Comparison of ENCODE assay signal across 20 cellular contexts in the genomic region with DNA sequence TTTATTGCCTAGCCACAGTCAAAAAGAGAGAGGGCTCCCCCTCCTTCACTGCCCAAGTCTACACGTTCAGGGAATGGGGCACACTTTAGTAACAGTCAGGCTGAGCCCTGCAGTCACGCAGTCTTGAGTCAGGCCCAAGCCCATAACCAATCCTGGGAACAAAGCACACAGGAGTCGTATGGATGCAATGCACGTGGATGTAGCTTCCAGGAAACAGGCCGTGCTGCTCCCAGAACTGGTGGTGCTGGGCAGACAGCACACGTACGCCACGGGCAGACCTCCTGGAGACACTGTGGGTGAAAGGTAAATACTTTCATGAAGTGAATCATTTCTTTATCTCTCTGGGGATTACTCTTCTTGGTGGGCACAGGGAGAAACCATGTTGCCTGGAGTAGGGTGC. TPM values are rescaled to one million over a fixed set of nuclear protein-coding genes. Genes with fewer than 3 reads are reported as not detected.
DNase-seq lines count a peak whose midpoint lies in the region; ATAC-seq, FAIRE-seq and TF ChIP-seq lines count a peak whose summit lies in the region.
"Had no signal": no experiment of that assay in that cellular context is flagged by ENCODE, and none has a peak within 500 bp of the region (broad histone marks: within the 10 kb centered on the region; RNA-seq: fewer than 3 reads in every experiment).

No MANE protein-coding gene starts in this region.

- no peak overlapping the region for H3K4me3 Mint-ChIP-seq in WTC11
- H3K4me3 Mint-ChIP-seq: B cell; CD4-positive, CD25-positive, alpha-beta regulatory T cell had no signal

- FAIRE-seq in urothelium cell line (lab: Jason Lieb, UNC) = peak; percentile 40
- FAIRE-seq: HTR-8/SVneo had no signal

- H4K91ac ChIP-seq in trophoblast cell (ENCODE audit: low read depth, low read length) = no peak overlapping the region

- H2AFZ ChIP-seq in trophoblast cell (ENCODE audit: insufficient read depth, low read length, poor library complexity) = no peak overlapping the region

- H2BK120ac ChIP-seq in trophoblast cell (ENCODE audit: insufficient read depth, low read length, poor library complexity) = no peak overlapping the region

- no peaks in the 10 kb centered on the region for H3K79me1 ChIP-seq in trophoblast cell (ENCODE audit: low read length)

- H3K27me3 Mint-ChIP-seq in WTC11 (ENCODE audit: low read depth) = no peaks in the 10 kb centered on the region; the same call in 1 of the 2 replicates

- POLR2A ChIA-PET in WTC11 (lab: Charles Lee) = no interaction called here

- no peak overlapping the region for H3K4ac ChIP-seq in trophoblast cell (ENCODE audit: low read depth, low read length)

- peaks cover 0 to 9% of the 10 kb centered on the region in 2 experiments for H3K4me1 ChIP-seq in trophoblast cell (ENCODE audit: control insufficient read depth in 1 of 2, insufficient read depth in 2 of 2, low read length in 2 of 2)

- H3K9ac ChIP-seq in trophoblast cell (ENCODE audit: low read length) = no peak overlapping the region

- H3K27me3 ChIP-seq in trophoblast cell (ENCODE audit: insufficient read depth, low read length) = no peaks in the 10 kb centered on the region

- peaks cover 79% of the 10 kb centered on the region for H3K4me1 Mint-ChIP-seq in WTC11

- no peaks in the 10 kb centered on the region for H3K36me3 ChIP-seq in trophoblast cell (ENCODE audit: control insufficient read depth in 1 of 2, insufficient read depth in 2 of 2, low read length in 2 of 2)

- no peak overlapping the region for H2BK12ac ChIP-seq in trophoblast cell (ENCODE audit: low read length)

- no peak overlapping the region for H3K18ac ChIP-seq in trophoblast cell (ENCODE audit: low read length)

- ATAC-seq in WTC11 (peak; percentile 9; the same call in 1 of the 2 replicates), HG02938 (IDR thresholded peaks at IDR 0.05; ENCODE audit: unreplicated experiment) (no peak)
- ATAC-seq: HCT116 had no signal

- no peak overlapping the region for H3K14ac ChIP-seq in trophoblast cell (ENCODE audit: low read length)

- no peak overlapping the region for H2AK5ac ChIP-seq in trophoblast cell (ENCODE audit: low read length)

- TF ChIP-seq CTCF in WTC11 (IDR thresholded peaks at IDR 0.05) = no peak

- H3K27ac Mint-ChIP-seq in WTC11 = no peak overlapping the region
- H3K27ac Mint-ChIP-seq: B cell; CD4-positive, CD25-positive, alpha-beta regulatory T cell had no signal

- H3K79me2 ChIP-seq in trophoblast cell (ENCODE audit: control insufficient read depth, insufficient read depth, low read length, poor library complexity) = no peaks in the 10 kb centered on the region

- H3K9me3 ChIP-seq in trophoblast cell (ENCODE audit: insufficient read depth, low read depth, low read length) = no peaks in the 10 kb centered on the region

- no peak overlapping the region for H3K4me3 ChIP-seq in trophoblast cell (ENCODE audit: low read depth, low read length)

- peaks cover 13% of the 10 kb centered on the region for H3K36me3 Mint-ChIP-seq in WTC11
- H3K36me3 Mint-ChIP-seq: CD4-positive, CD25-positive, alpha-beta regulatory T cell had no signal

- no peak overlapping the region for H2BK5ac ChIP-seq in trophoblast cell (ENCODE audit: low read depth, low read length, poor library complexity)

- CTCF ChIA-PET in WTC11 (lab: Charles Lee) = no interaction called here

- H3K9me3 Mint-ChIP-seq in WTC11 = peaks cover 7% of the 10 kb centered on the region
- H3K9me3 Mint-ChIP-seq: CD4-positive, CD25-positive, alpha-beta regulatory T cell had no signal

- no CpG with 5 or more reads among the region's 8 CpGs for WGBS in trophoblast cell (ENCODE audit: extremely low coverage, insufficient coverage, insufficient read length)

- no peak overlapping the region for H4K12ac ChIP-seq in trophoblast cell (ENCODE audit: low read depth, low read length)

- H3K27ac ChIP-seq in trophoblast cell (ENCODE audit: low read depth, low read length) = no peak overlapping the region
- H3K27ac ChIP-seq: 22Rv1, HL-60 had no signal

- peak; percentile 30 for DNase-seq in activated CD8-positive, alpha-beta memory T cell treated with anti-CD3 and anti-CD28 coated beads for 24 hours
- no peak for DNase-seq in activated CD8-positive, alpha-beta memory T cell treated with anti-CD3 and anti-CD28 coated beads, Interleukin-2, amount 50 U/mL, for 4 hours
- DNase-seq in WTC11 (ENCODE audit: low spot score) (no peak), glomerular visceral epithelial cell (ENCODE audit: extremely low spot score) (peak; percentile 22), urothelium cell line (ENCODE audit: low spot score) (no peak), trophoblast cell (no peak), putamen (ENCODE audit: low spot score) (no peak)
- DNase-seq: CD4-positive, CD25-positive, alpha-beta regulatory T cell; DMS53; NCI-H1436 treated with DMSO at 0.1 percent for 48 hours; NCI-H2029 treated with DMSO at 0.1 percent for 48 hours; NCI-H2171 treated with DMSO at 0.1 percent for 48 hours; NCI-H446 treated with DMSO at 0.1 percent for 48 hours; NCI-H748 treated with DMSO at 0.1 percent for 48 hours had no signal

- no peak overlapping the region for H3K4me2 ChIP-seq in trophoblast cell (ENCODE audit: low read length)

- no peak overlapping the region for H4K8ac ChIP-seq in trophoblast cell (ENCODE audit: low read depth, low read length)

- H3K23ac ChIP-seq in trophoblast cell (ENCODE audit: low read length) = no peak overlapping the region

TF ChIP-seq in WTC11, 78 proteins besides CTCF, POLR2A, EP300 and RAD21:
- TF ChIP-seq KAT7 (CRISPR knock-in tag; IDR thresholded peaks at IDR 0.05; ENCODE audit: borderline replicate concordance) = no peak
- no peak for TF ChIP-seq IRF2 (CRISPR knock-in tag; IDR thresholded peaks at IDR 0.05; ENCODE audit: borderline replicate concordance, low read depth)
- TF ChIP-seq FOXK1 (CRISPR knock-in tag; IDR thresholded peaks at IDR 0.05) = no peak
- TF ChIP-seq ESRRA (CRISPR knock-in tag; IDR thresholded peaks at IDR 0.05; ENCODE audit: borderline replicate concordance) = no peak
- no peak for TF ChIP-seq NR2C2 (CRISPR knock-in tag; IDR thresholded peaks at IDR 0.05)
- no peak for TF ChIP-seq ZNF138 (CRISPR knock-in tag; conservative IDR thresholded peaks at IDR 0.05)
- no peak for TF ChIP-seq PRRX2 (CRISPR knock-in tag; IDR thresholded peaks at IDR 0.05)
- no peak for TF ChIP-seq RORB (CRISPR knock-in tag; IDR thresholded peaks at IDR 0.05)

RNA-seq across cellular contexts. Expression of a gene that starts 30.0 kb away (rescaled TPM):
- 19.6 to 20.2 TPM (median 19.6 TPM) in 3 replicates for total RNA-seq in WTC11 (2021)
- polyA plus RNA-seq in trophoblast cell (2013) = 8.4 and 9.2 TPM in 2 replicates

Comparison
In these comparisons a context has a peak if more than half of its experiments do, and no peak if none do; other contexts are left out.
1. DNase-seq: peak in activated CD8-positive, alpha-beta memory T cell treated with anti-CD3 and anti-CD28 coated beads for 24 hours (single experiment) and glomerular visceral epithelial cell (single experiment); none in activated CD8-positive, alpha-beta memory T cell treated with anti-CD3 and anti-CD28 coated beads, Interleukin-2, amount 50 U/mL, for 4 hours (single experiment), WTC11 (single experiment), urothelium cell line (single experiment), trophoblast cell (0 of 2) and putamen (single experiment).